Comparison of ENCODE assay signal across 16 cellular contexts in the genomic region with DNA sequence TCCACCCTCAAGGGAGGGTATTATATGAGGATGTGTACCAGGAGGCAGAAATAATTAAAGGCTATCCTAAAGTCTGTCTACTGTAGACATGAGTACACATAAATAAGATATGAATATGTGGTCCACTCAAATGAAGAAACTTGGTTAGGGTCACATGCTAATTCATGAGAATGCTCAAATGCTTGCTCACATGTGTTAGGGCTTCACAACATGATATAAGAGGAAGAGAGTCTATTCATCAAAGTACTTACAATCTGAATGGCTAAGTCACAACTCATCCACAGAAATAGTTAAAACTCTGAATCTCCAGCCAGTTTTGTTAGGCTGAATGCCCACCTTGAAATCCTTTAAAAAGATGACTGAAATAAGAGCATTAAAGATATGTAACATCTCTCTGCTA. TPM values are rescaled to one million over a fixed set of nuclear protein-coding genes. Genes with fewer than 3 reads are reported as not detected.
A peak's percentile ranks its signal among the peaks of the same experiment; 100 is the strongest.
DNase-seq lines count a peak whose midpoint lies in the region; ATAC-seq, FAIRE-seq and TF ChIP-seq lines count a peak whose summit lies in the region.
"Had no signal": no experiment of that assay in that cellular context is flagged by ENCODE, and none has a peak within 500 bp of the region (broad histone marks: within the 10 kb centered on the region; RNA-seq: fewer than 3 reads in every experiment).

No MANE protein-coding gene starts in this region.

- H3K4me2 ChIP-seq in mesenchymal stem cell (ENCODE audit: low read length, poor library complexity, severe bottlenecking) (no peak overlapping the region), HepG2 (ENCODE audit: low read depth, low read length) (no peak overlapping the region)
- H3K4me2 ChIP-seq: BLaER1 treated with 17β-estradiol and CSF1 and Interleukin-3, amounts not matched to agents 10 nM and 100 nM had no signal

- BruUV-seq in HepG2 (replicated peaks; lab: Mats Ljungman, UMichigan), result no TSS peak

- H4K8ac ChIP-seq in mesenchymal stem cell (ENCODE audit: low read length), result no peak overlapping the region

- H3K79me2 ChIP-seq in HepG2 (ENCODE audit: insufficient read depth, low read length), result no peaks in the 10 kb centered on the region

- H2BK120ac ChIP-seq in mesenchymal stem cell (ENCODE audit: low read depth, low read length), result no peak overlapping the region

- CTCF ChIA-PET in HepG2 (lab: Yijun Ruan, JAX; ENCODE audit: low intra/inter-chr PET ratio, low total read pairs), result no interaction called here

- TF ChIP-seq EP300 in HepG2 (IDR thresholded peaks at IDR 0.05; ENCODE audit: low read depth in 2 of 2, low read length in 2 of 2) (no peak), HepG2 (CRISPR knock-in tag; IDR thresholded peaks at IDR 0.05; ENCODE audit: borderline replicate concordance) (no peak)

- H3K79me1 ChIP-seq in mesenchymal stem cell (replicated peaks; ENCODE audit: low read length, poor library complexity, severe bottlenecking), result no peaks in the 10 kb centered on the region

- no peaks in the 10 kb centered on the region for H3K9me3 ChIP-seq in mesenchymal stem cell (ENCODE audit: control insufficient read depth, low read length)
- no peaks in the 10 kb centered on the region for H3K9me3 ChIP-seq in HepG2 (ENCODE audit: low read length)
- H3K9me3 ChIP-seq: BLaER1 treated with 17β-estradiol and CSF1 and Interleukin-3, amounts not matched to agents 10 nM and 100 nM; HAP-1 had no signal

- in situ Hi-C loops in HepG2 (cut with HindIII; ENCODE audit: extremely low pct_ligation_motif_present, low pct_unique_long_range_greater_than_20kb), result no loop called here

- no peak overlapping the region for H3K27ac ChIP-seq in mesenchymal stem cell (ENCODE audit: low read length, poor library complexity, severe bottlenecking)
- H3K27ac ChIP-seq in HepG2 (ENCODE audit: extremely low read length, insufficient read depth, low read length), result no peak overlapping the region
- H3K27ac ChIP-seq: BLaER1 treated with 17β-estradiol and CSF1 and Interleukin-3, amounts not matched to agents 10 nM and 100 nM had no signal

- no peak for DNase-seq in activated T-cell treated with anti-CD3 and anti-CD28 coated beads, Interleukin-2, amount 50 U/mL, for 72 hours
- DNase-seq in activated T-cell treated with anti-CD3 and anti-CD28 coated beads, Interleukin-2, amount 50 U/mL, for 1 hour, result no peak
- DNase-seq in mesenchymal stem cell (no peak), NCI-H1930 (lab: John Stamatoyannopoulos, UW) (no peak), NCI-H1436 treated with DMSO at 0.1 percent for 48 hours (lab: John Stamatoyannopoulos, UW) (no peak), HepG2 (ENCODE audit: low spot score) (no peak)
- DNase-seq: 8988T; ACHN; CD4-positive, CD25-positive, alpha-beta regulatory T cell; DMS79; IMR-90 had no signal

- H3K4ac ChIP-seq in mesenchymal stem cell (ENCODE audit: low read depth in 1 of 2, low read length in 2 of 2), result no peak overlapping the region

- H3K27me3 Mint-ChIP-seq in activated T-cell treated with anti-CD3 and anti-CD28 coated beads, Interleukin-2, amount 50 U/mL, for 72 hours (ENCODE audit: low read depth), result peaks cover 17% of the 10 kb centered on the region
- H3K27me3 Mint-ChIP-seq in activated T-helper 17 cell treated with anti-CD3 and anti-CD28 coated beads, Interleukin-2, amount 50 U/mL, for 72 hours, result no peaks in the 10 kb centered on the region
- H3K27me3 Mint-ChIP-seq: CD4-positive, CD25-positive, alpha-beta regulatory T cell had no signal

- H4K91ac ChIP-seq in mesenchymal stem cell (ENCODE audit: low read length), result no peak overlapping the region

- H3K4me3 ChIP-seq in mesenchymal stem cell (ENCODE audit: insufficient read depth in 1 of 2, low read depth in 1 of 2, low read length in 2 of 2), result peak overlapping the region in 1 of 2 experiments; percentile 21
- H3K4me3 ChIP-seq in HepG2 (replicated peaks in 1 of 3; ENCODE audit: insufficient read depth in 1 of 3, low read depth in 2 of 3, low read length in 3 of 3), result no peak overlapping the region
- H3K4me3 ChIP-seq: BLaER1 treated with 17β-estradiol and CSF1 and Interleukin-3, amounts not matched to agents 10 nM and 100 nM; HAP-1 had no signal

- no peak for TF ChIP-seq CTCF in HepG2 (CRISPR knock-in tag; IDR thresholded peaks at IDR 0.05)

- intact Hi-C loops in HepG2 (cut with micrococcal nuclease; ENCODE audit: unreplicated experiment), result no loop called here

- no peaks in the 10 kb centered on the region for H3K27me3 ChIP-seq in mesenchymal stem cell (ENCODE audit: control insufficient read depth in 1 of 2, insufficient read depth in 1 of 2, low read length in 2 of 2)
- H3K27me3 ChIP-seq in HepG2 (ENCODE audit: control insufficient read depth in 1 of 2, insufficient read depth in 2 of 2, low read length in 2 of 2), result peaks cover 0 to 4% of the 10 kb centered on the region in 2 experiments; a peak in 1 of 5 replicates
- H3K27me3 ChIP-seq: BLaER1 treated with 17β-estradiol and CSF1 and Interleukin-3, amounts not matched to agents 10 nM and 100 nM had no signal

- H3K23ac ChIP-seq in mesenchymal stem cell (ENCODE audit: low read length in 2 of 2), result no peak overlapping the region

- H2BK12ac ChIP-seq in mesenchymal stem cell (ENCODE audit: low read length in 2 of 2), result no peak overlapping the region

- FAIRE-seq in HepG2 (lab: Jason Lieb, UNC), result no peak
- FAIRE-seq: H1 had no signal

- TF ChIP-seq POLR2A in HepG2 (IDR thresholded peaks at IDR 0.05; ENCODE audit: insufficient read depth in 1 of 2, low read depth in 2 of 2, low read length in 2 of 2), result no peak

- no peaks in the 10 kb centered on the region for H3K36me3 Mint-ChIP-seq in activated T-cell treated with anti-CD3 and anti-CD28 coated beads, Interleukin-2, amount 50 U/mL, for 72 hours (ENCODE audit: insufficient read depth in 2 of 2)
- H3K36me3 Mint-ChIP-seq in activated T-helper 17 cell treated with anti-CD3 and anti-CD28 coated beads, Interleukin-2, amount 50 U/mL, for 72 hours (ENCODE audit: low read depth), result no peaks in the 10 kb centered on the region
- H3K36me3 Mint-ChIP-seq: CD4-positive, CD25-positive, alpha-beta regulatory T cell had no signal

- H3K27ac Mint-ChIP-seq in activated T-cell treated with anti-CD3 and anti-CD28 coated beads, Interleukin-2, amount 50 U/mL, for 72 hours, result no peak overlapping the region
- H3K27ac Mint-ChIP-seq in activated T-helper 17 cell treated with anti-CD3 and anti-CD28 coated beads, Interleukin-2, amount 50 U/mL, for 72 hours, result no peak overlapping the region

- no peak overlapping the region for H2BK15ac ChIP-seq in mesenchymal stem cell (ENCODE audit: low read depth, poor library complexity, severe bottlenecking)

- H3K14ac ChIP-seq in mesenchymal stem cell (ENCODE audit: low read length in 2 of 2), result no peak overlapping the region

- H3K18ac ChIP-seq in mesenchymal stem cell (ENCODE audit: low read depth in 1 of 2, low read length in 2 of 2), result no peak overlapping the region

- POLR2A ChIA-PET in HepG2 (lab: Yijun Ruan, JAX), result interaction anchor here (1.2 kb wide), 1 partner anchor 10 kb away, joined by 7 read pairs; the partner anchor contains the start of gene TBC1D5

- H3K9ac ChIP-seq in mesenchymal stem cell (ENCODE audit: low read length), result peak overlapping the region; percentile 44
- no peak overlapping the region for H3K9ac ChIP-seq in HepG2 (ENCODE audit: insufficient read depth, low read depth, low read length)
- H3K9ac ChIP-seq: BLaER1 treated with 17β-estradiol and CSF1 and Interleukin-3, amounts not matched to agents 10 nM and 100 nM had no signal

- H3K4me1 ChIP-seq in mesenchymal stem cell (ENCODE audit: control insufficient read depth, insufficient read depth, low read depth, low read length) (peaks cover 1% of the 10 kb centered on the region), HepG2 (ENCODE audit: insufficient read depth, low read length) (peaks cover 27% of the 10 kb centered on the region)

- TF ChIP-seq RAD21 in HepG2 (CRISPR knock-in tag; IDR thresholded peaks at IDR 0.05), result no peak

- no peaks in the 10 kb centered on the region for H4K20me1 ChIP-seq in HepG2 (ENCODE audit: insufficient read depth, low read length)
- H4K20me1 ChIP-seq: BLaER1 treated with 17β-estradiol and CSF1 and Interleukin-3, amounts not matched to agents 10 nM and 100 nM had no signal

- no peaks in the 10 kb centered on the region for H3K9me3 Mint-ChIP-seq in activated T-cell treated with anti-CD3 and anti-CD28 coated beads, Interleukin-2, amount 50 U/mL, for 72 hours
- H3K9me3 Mint-ChIP-seq in activated T-helper 17 cell treated with anti-CD3 and anti-CD28 coated beads, Interleukin-2, amount 50 U/mL, for 72 hours, result no peaks in the 10 kb centered on the region
- H3K9me3 Mint-ChIP-seq: CD4-positive, CD25-positive, alpha-beta regulatory T cell had no signal

- no peak overlapping the region for H3K4me3 Mint-ChIP-seq in activated T-cell treated with anti-CD3 and anti-CD28 coated beads, Interleukin-2, amount 50 U/mL, for 72 hours
- no peak overlapping the region for H3K4me3 Mint-ChIP-seq in activated T-helper 17 cell treated with anti-CD3 and anti-CD28 coated beads, Interleukin-2, amount 50 U/mL, for 72 hours
- H3K4me3 Mint-ChIP-seq: CD4-positive, CD25-positive, alpha-beta regulatory T cell had no signal

- ATAC-seq in activated T-cell treated with anti-CD3 and anti-CD28 coated beads, Interleukin-2, amount 50 U/mL, for 72 hours (replicated peaks in 1 of 2), result peak; percentile 15 to 68
- ATAC-seq in activated T-helper 17 cell treated with anti-CD3 and anti-CD28 coated beads, Interleukin-2, amount 50 U/mL, for 72 hours (replicated peaks), result peak; percentile 5
- ATAC-seq in HepG2, result no peak
- ATAC-seq in HG03460 (IDR thresholded peaks at IDR 0.05; ENCODE audit: unreplicated experiment), result no peak

- H2AK5ac ChIP-seq in mesenchymal stem cell (ENCODE audit: low read length, severe bottlenecking), result no peak overlapping the region

- H2BK5ac ChIP-seq in mesenchymal stem cell (ENCODE audit: low read depth, low read length, poor library complexity, severe bottlenecking), result no peak overlapping the region

- peaks cover 20% of the 10 kb centered on the region for H3K4me1 Mint-ChIP-seq in activated T-cell treated with anti-CD3 and anti-CD28 coated beads, Interleukin-2, amount 50 U/mL, for 72 hours (ENCODE audit: low read depth)
- H3K4me1 Mint-ChIP-seq in activated T-helper 17 cell treated with anti-CD3 and anti-CD28 coated beads, Interleukin-2, amount 50 U/mL, for 72 hours, result peaks cover 20% of the 10 kb centered on the region

- H3K36me3 ChIP-seq in mesenchymal stem cell (ENCODE audit: control insufficient read depth in 1 of 2, insufficient read depth in 2 of 2, low read depth in 1 of 2, low read length in 2 of 2) (no peaks in the 10 kb centered on the region), HepG2 (replicated peaks in 1 of 2; ENCODE audit: control insufficient read depth in 1 of 2, insufficient read depth in 2 of 2, low read length in 2 of 2) (no peaks in the 10 kb centered on the region)
- H3K36me3 ChIP-seq: BLaER1 treated with 17β-estradiol and CSF1 and Interleukin-3, amounts not matched to agents 10 nM and 100 nM; HAP-1 had no signal

- no peak overlapping the region for H2AFZ ChIP-seq in mesenchymal stem cell (ENCODE audit: low read depth, low read length)
- H2AFZ ChIP-seq in HepG2 (ENCODE audit: low read length), result no peak overlapping the region

RNA-seq across cellular contexts. Expression of gene TBC1D5, which starts 10.4 kb away (rescaled TPM):
- total RNA-seq in activated T-cell treated with anti-CD3 and anti-CD28 coated beads, Interleukin-2, amount 50 U/mL, for 72 hours, result 10 to 100 TPM; 51.2 to 52.4 TPM
- 10 to 100 TPM; 43.9 to 53.2 TPM for total RNA-seq in activated T-helper 17 cell treated with anti-CD3 and anti-CD28 coated beads, Interleukin-2, amount 50 U/mL, for 72 hours
- 32.4 TPM for polyA plus RNA-seq in mesenchymal stem cell (2013, experiment 1 of 2)
- polyA plus RNA-seq in mesenchymal stem cell (2013, experiment 2 of 2), result 29.1 TPM
- 33.3 and 50.5 TPM in 2 replicates for total RNA-seq in HepG2 (2016; rRNA removed; fragmentation: Illumina TruSeq; extraction: Trizol)
- 28.9 and 36.1 TPM in 2 replicates for total RNA-seq in HepG2 (2016; cell fraction: cytosol; rRNA removed; fragmentation: Illumina TruSeq; extraction: Trizol; ENCODE audit: low read depth)
- total RNA-seq in HepG2 (2016; cell fraction: insoluble cytoplasmic fraction; rRNA removed; fragmentation: Illumina TruSeq; extraction: Trizol), result 34.4 and 49.1 TPM in 2 replicates
- 27.1 and 27.6 TPM in 2 replicates for total RNA-seq in HepG2 (2016; cell fraction: membrane; rRNA removed; fragmentation: Illumina TruSeq; extraction: Trizol)
- 56.8 and 57.7 TPM in 2 replicates for total RNA-seq in HepG2 (2016; cell fraction: nucleus; rRNA removed; fragmentation: Illumina TruSeq; extraction: Trizol)
- 15.4 and 19.2 TPM in 2 replicates for polyA plus RNA-seq in HepG2 (2011; rRNA removed)
- polyA plus RNA-seq in HepG2 (2011; cell fraction: cytosol; rRNA removed), result 12.9 and 15.0 TPM in 2 replicates
- 10.9 and 12.9 TPM in 2 replicates for polyA plus RNA-seq in HepG2 (2011; cell fraction: nucleus; rRNA removed)
- 17.7 and 18.8 TPM in 2 replicates for polyA plus RNA-seq in HepG2 (2012)
- 0.88 and 1.2 TPM in 2 replicates for polyA plus RNA-seq in HepG2 (2016; cell fraction: cytosol; fragmentation: Illumina TruSeq; extraction: Trizol; ENCODE audit: low read depth)
- polyA plus RNA-seq in HepG2 (2016; cell fraction: insoluble cytoplasmic fraction; fragmentation: Illumina TruSeq; extraction: Trizol; ENCODE audit: low read depth), result 17.3 and 19.4 TPM in 2 replicates
- polyA plus RNA-seq in HepG2 (2016; cell fraction: membrane; fragmentation: Illumina TruSeq; extraction: Trizol; ENCODE audit: low read depth), result 4.4 and 4.8 TPM in 2 replicates
- 13.6 and 14.4 TPM in 2 replicates for polyA plus RNA-seq in HepG2 (2016; cell fraction: nucleus; fragmentation: Illumina TruSeq; extraction: Trizol; ENCODE audit: insufficient read depth, low read depth)
- polyA minus RNA-seq in HepG2 (2011; rRNA and poly(A)+ RNA removed; ENCODE audit: low replicate concordance), result 11.9 and 39.7 TPM in 2 replicates
- polyA minus RNA-seq in HepG2 (2011; cell fraction: cytosol; rRNA and poly(A)+ RNA removed), result 27.3 and 30.9 TPM in 2 replicates
- polyA minus RNA-seq in HepG2 (2011; cell fraction: nucleus; rRNA and poly(A)+ RNA removed), result 86.3 and 98.5 TPM in 2 replicates

Comparison
In these comparisons a context has a peak if more than half of its experiments do, and no peak if none do; other contexts are left out.
1. ATAC-seq: peak in activated T-cell treated with anti-CD3 and anti-CD28 coated beads, Interleukin-2, amount 50 U/mL, for 72 hours (2 of 2) and activated T-helper 17 cell treated with anti-CD3 and anti-CD28 coated beads, Interleukin-2, amount 50 U/mL, for 72 hours (single experiment); none in HepG2 (single experiment) and HG03460 (single experiment).